22 cellular contexts compared by ENCODE assay signal in genomic region chr14:98227727-98228111, GRCh38.
DNase-seq lines count a peak whose midpoint lies in the region; ATAC-seq and TF ChIP-seq lines count a peak whose summit lies in the region.
"Had no signal": no experiment of that assay in that cellular context is flagged by ENCODE, and none has a peak within 500 bp of the region (broad histone marks: within the 10 kb centered on the region; RNA-seq: fewer than 3 reads in every experiment).

No MANE protein-coding gene starts in this region.

- no peaks in the 10 kb centered on the region for H3K36me3 Mint-ChIP-seq in T-helper 2 cell treated with Interferon-gamma antibody and Interleukin-4, amounts not matched to agents 5 μg/mL and 100 μg/mL, for 36 hours (ENCODE audit: low read depth)
- no peaks in the 10 kb centered on the region for H3K36me3 Mint-ChIP-seq in CD8-positive, alpha-beta T cell
- H3K36me3 Mint-ChIP-seq in activated CD4-positive, alpha-beta memory T cell treated with anti-CD3 and anti-CD28 coated beads for 36 hours, result peaks cover 5% of the 10 kb centered on the region

- no peaks in the 10 kb centered on the region for H3K9me3 ChIP-seq in CD8-positive, alpha-beta T cell (ENCODE audit: low read length)
- H3K9me3 ChIP-seq in effector memory CD4-positive, alpha-beta T cell (ENCODE audit: control insufficient read depth, low read length), result no peaks in the 10 kb centered on the region
- H3K9me3 ChIP-seq in left ventricle myocardium inferior (replicated peaks), result no peaks in the 10 kb centered on the region
- H3K9me3 ChIP-seq: tibial nerve had no signal

- no peak for ATAC-seq in CD8-positive, alpha-beta T cell
- ATAC-seq: left cardiac atrium had no signal

- peak overlapping the region; percentile 41 for H3K27ac ChIP-seq in CD8-positive, alpha-beta T cell (ENCODE audit: low read depth, low read length)
- H3K27ac ChIP-seq in effector memory CD4-positive, alpha-beta T cell (ENCODE audit: insufficient read depth, low read length, poor library complexity, severe bottlenecking), result peak overlapping the region; percentile 52
- H3K27ac ChIP-seq in left ventricle myocardium inferior (replicated peaks), result no peak overlapping the region
- H3K27ac ChIP-seq: GM23248, tibial nerve had no signal

- no peaks in the 10 kb centered on the region for H3K36me3 ChIP-seq in CD8-positive, alpha-beta T cell (ENCODE audit: insufficient read depth, low read length)
- no peaks in the 10 kb centered on the region for H3K36me3 ChIP-seq in effector memory CD4-positive, alpha-beta T cell (ENCODE audit: control insufficient read depth, insufficient read depth, low read length)
- H3K36me3 ChIP-seq in left ventricle myocardium inferior, result no peaks in the 10 kb centered on the region
- H3K36me3 ChIP-seq: tibial nerve had no signal

- CTCF ChIA-PET in CD8-positive, alpha-beta T cell (lab: Charles Lee), result interaction anchor here (2.0 to 2.9 kb wide), 2 partner anchors 10 to 89 kb away, joined by 5 to 17 read pairs; no protein-coding TSS in a partner anchor
- CTCF ChIA-PET in activated CD4-positive, alpha-beta memory T cell treated with anti-CD3 and anti-CD28 coated beads for 36 hours (lab: Charles Lee), result interaction anchor here (0.9 to 2.3 kb wide), 5 partner anchors 16 to 89 kb away, joined by 3 to 9 read pairs (median 3); no protein-coding TSS in a partner anchor

- no peak for TF ChIP-seq CTCF in CD8-positive, alpha-beta T cell (IDR thresholded peaks at IDR 0.05)
- no peak for TF ChIP-seq CTCF in left ventricle myocardium inferior (IDR thresholded peaks at IDR 0.05; ENCODE audit: borderline replicate concordance)

- peaks cover 73% of the 10 kb centered on the region for H3K4me1 Mint-ChIP-seq in T-helper 2 cell treated with Interferon-gamma antibody and Interleukin-4, amounts not matched to agents 5 μg/mL and 100 μg/mL, for 36 hours (ENCODE audit: low read depth)
- peaks cover 84% of the 10 kb centered on the region for H3K4me1 Mint-ChIP-seq in CD8-positive, alpha-beta T cell (ENCODE audit: low read depth)
- peaks cover 85% of the 10 kb centered on the region for H3K4me1 Mint-ChIP-seq in activated CD4-positive, alpha-beta memory T cell treated with anti-CD3 and anti-CD28 coated beads for 36 hours (ENCODE audit: low read depth)

- POLR2A ChIA-PET in CD8-positive, alpha-beta T cell (lab: Charles Lee), result interaction anchor here (0.6 to 1.5 kb wide), 2 partner anchors 38 to 297 kb away, joined by 3 to 5 read pairs; no protein-coding TSS in a partner anchor
- POLR2A ChIA-PET in activated CD4-positive, alpha-beta memory T cell treated with anti-CD3 and anti-CD28 coated beads for 36 hours (lab: Charles Lee), result interaction anchor here (0.6 to 2.3 kb wide), 10 partner anchors 11 to 59 kb away, joined by 3 to 16 read pairs (median 3); no protein-coding TSS in a partner anchor

- H3K4me1 ChIP-seq in CD8-positive, alpha-beta T cell (ENCODE audit: insufficient read depth, low read length), result peaks cover 86% of the 10 kb centered on the region
- H3K4me1 ChIP-seq in effector memory CD4-positive, alpha-beta T cell (ENCODE audit: control insufficient read depth, insufficient read depth, low read length, poor library complexity, severe bottlenecking), result peaks cover 56% of the 10 kb centered on the region
- H3K4me1 ChIP-seq in left ventricle myocardium inferior, result no peaks in the 10 kb centered on the region
- H3K4me1 ChIP-seq: tibial nerve had no signal

- peak overlapping the region; percentile 88 for H3K27ac Mint-ChIP-seq in T-helper 2 cell treated with Interferon-gamma antibody and Interleukin-4, amounts not matched to agents 5 μg/mL and 100 μg/mL, for 36 hours
- H3K27ac Mint-ChIP-seq in CD8-positive, alpha-beta T cell, result peak overlapping the region; percentile 92
- H3K27ac Mint-ChIP-seq in activated CD4-positive, alpha-beta memory T cell treated with anti-CD3 and anti-CD28 coated beads for 36 hours, result peak overlapping the region; percentile 91

- DNase-seq in T-helper 2 cell treated with Interferon-gamma antibody and Interleukin-4, amounts not matched to agents 5 μg/mL and 100 μg/mL, for 36 hours (ENCODE audit: low spot score), result no peak
- DNase-seq in T-helper 2 cell (no peak), left ventricle myocardium inferior (no peak), hepatic stellate cell (ENCODE audit: low spot score) (no peak), HCEC 1CT (no peak)
- DNase-seq in CD8-positive, alpha-beta T cell, result no peak
- no peak for DNase-seq in activated CD4-positive, alpha-beta memory T cell treated with anti-CD3 and anti-CD28 coated beads for 36 hours
- no peak for DNase-seq in effector memory CD4-positive, alpha-beta T cell
- DNase-seq: 8988T, AML-193, COR-L47, DMS79 treated with DMSO at 0.1 percent for 48 hours, GM23248, head of caudate nucleus, left cardiac atrium, mesenchymal stem cell, NCI-H1092, NCI-H187 treated with DMSO at 0.1 percent for 48 hours, NCI-H774, retina had no signal

- peak overlapping the region; percentile 3 for H3K4me3 ChIP-seq in CD8-positive, alpha-beta T cell (ENCODE audit: low read depth, low read length)
- peak overlapping the region; percentile 18 for H3K4me3 ChIP-seq in effector memory CD4-positive, alpha-beta T cell (ENCODE audit: insufficient read depth, low read depth, low read length, poor library complexity, severe bottlenecking)
- H3K4me3 ChIP-seq in left ventricle myocardium inferior, result no peak overlapping the region
- H3K4me3 ChIP-seq: GM23248, smooth muscle cell, tibial nerve had no signal

- peak overlapping the region; percentile 74 for H3K4me3 Mint-ChIP-seq in T-helper 2 cell treated with Interferon-gamma antibody and Interleukin-4, amounts not matched to agents 5 μg/mL and 100 μg/mL, for 36 hours
- H3K4me3 Mint-ChIP-seq in CD8-positive, alpha-beta T cell, result peak overlapping the region; percentile 67
- H3K4me3 Mint-ChIP-seq in activated CD4-positive, alpha-beta memory T cell treated with anti-CD3 and anti-CD28 coated beads for 36 hours, result peak overlapping the region; percentile 11

- no peaks in the 10 kb centered on the region for H3K27me3 Mint-ChIP-seq in T-helper 2 cell treated with Interferon-gamma antibody and Interleukin-4, amounts not matched to agents 5 μg/mL and 100 μg/mL, for 36 hours (ENCODE audit: low read depth)
- H3K27me3 Mint-ChIP-seq in CD8-positive, alpha-beta T cell (ENCODE audit: low read depth), result no peaks in the 10 kb centered on the region
- H3K27me3 Mint-ChIP-seq in activated CD4-positive, alpha-beta memory T cell treated with anti-CD3 and anti-CD28 coated beads for 36 hours, result no peaks in the 10 kb centered on the region

- intact Hi-C loops in CD8-positive, alpha-beta T cell (cut with DNase I, micrococcal nuclease), result loop anchor here in 1 of 2 experiments (5.0 to 10.0 kb wide), 3 partner anchors 40 to 1433 kb away; partner anchors contain the start of genes BCL11B and VRK1
- intact Hi-C loops in activated CD4-positive, alpha-beta memory T cell treated with anti-CD3 and anti-CD28 coated beads for 36 hours (cut with micrococcal nuclease), result loop anchor here (1.0 to 5.0 kb wide), 5 partner anchors 29 to 1005 kb away; no protein-coding TSS in a partner anchor
- intact Hi-C loops in left ventricle myocardium inferior (cut with micrococcal nuclease), result no loop called here

- H3K27me3 ChIP-seq in CD8-positive, alpha-beta T cell (ENCODE audit: insufficient read depth, low read length), result no peaks in the 10 kb centered on the region
- H3K27me3 ChIP-seq in effector memory CD4-positive, alpha-beta T cell (replicated peaks; ENCODE audit: control insufficient read depth, insufficient read depth, low read length, poor library complexity, severe bottlenecking), result no peaks in the 10 kb centered on the region
- H3K27me3 ChIP-seq in left ventricle myocardium inferior (ENCODE audit: low read depth), result peaks cover 4% of the 10 kb centered on the region
- H3K27me3 ChIP-seq: tibial nerve had no signal

- H3K9me3 Mint-ChIP-seq in T-helper 2 cell treated with Interferon-gamma antibody and Interleukin-4, amounts not matched to agents 5 μg/mL and 100 μg/mL, for 36 hours, result no peaks in the 10 kb centered on the region
- H3K9me3 Mint-ChIP-seq in CD8-positive, alpha-beta T cell, result peaks cover 2% of the 10 kb centered on the region
- H3K9me3 Mint-ChIP-seq in activated CD4-positive, alpha-beta memory T cell treated with anti-CD3 and anti-CD28 coated beads for 36 hours, result peaks cover 8% of the 10 kb centered on the region

Comparison
In these comparisons a context has a peak if more than half of its experiments do, and no peak if none do; other contexts are left out.
1. H3K4me3 Mint-ChIP-seq: peak in every context shown above with its lines; median percentile 74 in T-helper 2 cell treated with Interferon-gamma antibody and Interleukin-4, amounts not matched to agents 5 μg/mL and 100 μg/mL, for 36 hours; 67 in CD8-positive, alpha-beta T cell; 11 in activated CD4-positive, alpha-beta memory T cell treated with anti-CD3 and anti-CD28 coated beads for 36 hours.